ENCODE assay signal across 10 cellular contexts in genomic region chr22:24894998-24895397, GRCh38. TPM values are rescaled to one million over a fixed set of nuclear protein-coding genes. Genes with fewer than 3 reads are reported as not detected.
A peak's percentile ranks its signal among the peaks of the same experiment; 100 is the strongest.
DNase-seq lines count a peak whose midpoint lies in the region; ATAC-seq and TF ChIP-seq lines count a peak whose summit lies in the region.
"Had no signal": no experiment of that assay in that cellular context is flagged by ENCODE, and none has a peak within 500 bp of the region (broad histone marks: within the 10 kb centered on the region; RNA-seq: fewer than 3 reads in every experiment).

No MANE protein-coding gene starts in this region.

- peak overlapping the region in 2 of 3 experiments; percentile 45 to 76; a peak in 4 of 7 replicates for H3K27ac Mint-ChIP-seq in H9
- no peak overlapping the region for H3K27ac Mint-ChIP-seq in stimulated activated naive CD8-positive, alpha-beta T cell treated with anti-CD3 and anti-CD28 coated beads, Interleukin-15, amount 100 ng/mL, for 72 hours
- H3K27ac Mint-ChIP-seq: stimulated activated naive CD8-positive, alpha-beta T cell treated with anti-CD3 and anti-CD28 coated beads, Interleukin-15, Interleukin-2, amounts not matched to agents 100 ng/mL and 50 ng/mL, for 24 hours had no signal

- DNase-seq in H9 (no peak), SK-N-SH (peak; percentile 85), left ventricle myocardium inferior (peak; percentile 80), middle frontal gyrus (ENCODE audit: extremely low spot score, low spot score) (no peak), GM19238 (ENCODE audit: insufficient read length, low spot score) (no peak), germinal center (ENCODE audit: low spot score) (no peak)
- DNase-seq in stimulated activated naive CD8-positive, alpha-beta T cell treated with anti-CD3 and anti-CD28 coated beads, Interleukin-15, amount 100 ng/mL, for 72 hours = no peak

- H4K5ac ChIP-seq in H9 (ENCODE audit: insufficient read length, low read depth, low read length) = no peak overlapping the region

- no peaks in the 10 kb centered on the region for H3K9me2 ChIP-seq in SK-N-SH

- peak in 1 of 2 experiments; percentile 42; a peak in 1 of 4 replicates for TF ChIP-seq EP300 in SK-N-SH (IDR thresholded peaks at IDR 0.05; ENCODE audit: borderline replicate concordance in 1 of 2, low read depth in 1 of 2, low read length in 1 of 2)

- H2BK5ac ChIP-seq in H9 (ENCODE audit: insufficient read length, low read length) = no peak overlapping the region

- H3K4me2 ChIP-seq in H9 (ENCODE audit: insufficient read depth, insufficient read length, low read length) (no peak overlapping the region), SK-N-SH (peak overlapping the region; percentile 66)

- H2AK5ac ChIP-seq in H9 (ENCODE audit: insufficient read length, low read length) = no peak overlapping the region

- H3K27me3 Mint-ChIP-seq in H9 (ENCODE audit: low read depth) = no peaks in the 10 kb centered on the region
- peaks cover 8% of the 10 kb centered on the region for H3K27me3 Mint-ChIP-seq in stimulated activated naive CD8-positive, alpha-beta T cell treated with anti-CD3 and anti-CD28 coated beads, Interleukin-15, amount 100 ng/mL, for 72 hours
- H3K27me3 Mint-ChIP-seq: stimulated activated naive CD8-positive, alpha-beta T cell treated with anti-CD3 and anti-CD28 coated beads, Interleukin-15, Interleukin-2, amounts not matched to agents 100 ng/mL and 50 ng/mL, for 24 hours had no signal

- H3K56ac ChIP-seq in H9 (ENCODE audit: insufficient read length, low read depth, low read length) = no peak overlapping the region

- H3K27me3 ChIP-seq in H9 (ENCODE audit: insufficient read depth, low read length) (no peaks in the 10 kb centered on the region), SK-N-SH (ENCODE audit: insufficient read depth) (no peaks in the 10 kb centered on the region; the same call in 1 of the 2 replicates), left ventricle myocardium inferior (ENCODE audit: low read depth) (no peaks in the 10 kb centered on the region), skeletal muscle tissue (ENCODE audit: control insufficient read depth in 3 of 3, insufficient read depth in 3 of 3, low read length in 3 of 3) (peaks cover 0 to 3% (median 0%) of the 10 kb centered on the region in 3 donors)

- peaks cover 0 to 4% of the 10 kb centered on the region in 2 experiments; a peak in 1 of 5 replicates for H3K9me3 Mint-ChIP-seq in H9
- no peaks in the 10 kb centered on the region for H3K9me3 Mint-ChIP-seq in stimulated activated naive CD8-positive, alpha-beta T cell treated with anti-CD3 and anti-CD28 coated beads, Interleukin-15, amount 100 ng/mL, for 72 hours
- H3K9me3 Mint-ChIP-seq: central memory CD8-positive, alpha-beta T cell; stimulated activated naive CD8-positive, alpha-beta T cell treated with anti-CD3 and anti-CD28 coated beads, Interleukin-15, Interleukin-2, amounts not matched to agents 100 ng/mL and 50 ng/mL, for 24 hours had no signal

- no peak overlapping the region for H2BK15ac ChIP-seq in H9 (ENCODE audit: low read depth, low read length)

- no peak overlapping the region for H2BK12ac ChIP-seq in H9 (ENCODE audit: insufficient read length, low read depth, low read length)

- no peak overlapping the region for H3K23ac ChIP-seq in H9 (ENCODE audit: insufficient read length, low read depth, low read length)

- H3K4me1 Mint-ChIP-seq in H9 = peaks cover 22 to 27% of the 10 kb centered on the region in 2 experiments
- H3K4me1 Mint-ChIP-seq in stimulated activated naive CD8-positive, alpha-beta T cell treated with anti-CD3 and anti-CD28 coated beads, Interleukin-15, amount 100 ng/mL, for 72 hours = no peaks in the 10 kb centered on the region
- H3K4me1 Mint-ChIP-seq: central memory CD8-positive, alpha-beta T cell had no signal

- H3K36me3 ChIP-seq in SK-N-SH (replicated peaks in 1 of 2; ENCODE audit: control insufficient read depth in 1 of 2, insufficient read depth in 2 of 2, low read length in 1 of 2) (no peaks in the 10 kb centered on the region), left ventricle myocardium inferior (peaks cover 6% of the 10 kb centered on the region), skeletal muscle tissue (ENCODE audit: control insufficient read depth in 3 of 3, insufficient read depth in 3 of 3, low read length in 3 of 3) (no peaks in the 10 kb centered on the region)

- intact Hi-C loops in left ventricle myocardium inferior (cut with micrococcal nuclease) = no loop called here

- H3T11ph ChIP-seq in H9 (ENCODE audit: low read length) = no peak overlapping the region

- TF ChIP-seq CTCF in H9 (conservative IDR thresholded peaks at IDR 0.05) (no peak), SK-N-SH (IDR thresholded peaks at IDR 0.05) (no peak), left ventricle myocardium inferior (IDR thresholded peaks at IDR 0.05; ENCODE audit: borderline replicate concordance) (no peak)

- H3K4me1 ChIP-seq in H9 (ENCODE audit: insufficient read depth, low read length) (peaks cover 6% of the 10 kb centered on the region; the same call in 1 of the 2 replicates), SK-N-SH (ENCODE audit: control insufficient read depth in 1 of 2, insufficient read depth in 2 of 2, low read depth in 1 of 2, low read length in 1 of 2) (peaks cover 5 to 19% of the 10 kb centered on the region in 2 experiments; a peak in 3 of 4 replicates), left ventricle myocardium inferior (peaks cover 20% of the 10 kb centered on the region), skeletal muscle tissue (ENCODE audit: control insufficient read depth in 3 of 3, insufficient read depth in 3 of 3, low read length in 3 of 3) (peaks cover 15 to 19% (median 15%) of the 10 kb centered on the region in 3 donors)

- ATAC-seq in stimulated activated naive CD8-positive, alpha-beta T cell treated with anti-CD3 and anti-CD28 coated beads, Interleukin-15, amount 100 ng/mL, for 72 hours = no peak

- H3K14ac ChIP-seq in H9 (ENCODE audit: insufficient read depth, low read length) = 0 out of 2 replicates have a peak overlapping the region, but pooled peaks have one; percentile 22

- H3K79me2 ChIP-seq in H9 (ENCODE audit: insufficient read depth, low read length) = no peaks in the 10 kb centered on the region
- H3K79me2 ChIP-seq in SK-N-SH (ENCODE audit: insufficient read depth) = no peaks in the 10 kb centered on the region

- peak overlapping the region in 1 of 2 experiments; percentile 47; a peak in 2 of 4 replicates for H3K4me3 ChIP-seq in SK-N-SH (ENCODE audit: low read depth in 2 of 2, low read length in 1 of 2)
- peak overlapping the region; percentile 40 for H3K4me3 ChIP-seq in left ventricle myocardium inferior
- peak overlapping the region; percentile 11 to 54 (median 50) for H3K4me3 ChIP-seq in skeletal muscle tissue (ENCODE audit: low read length in 3 of 3)

- no peak overlapping the region for H3K4ac ChIP-seq in H9 (ENCODE audit: low read depth, low read length)

- no peak overlapping the region for H4K91ac ChIP-seq in H9 (ENCODE audit: insufficient read length, low read depth, low read length)

- no peak overlapping the region for H2BK20ac ChIP-seq in H9 (ENCODE audit: low read depth, low read length, poor library complexity, severe bottlenecking)

- TF ChIP-seq RAD21 in SK-N-SH (IDR thresholded peaks at IDR 0.05; ENCODE audit: low read length) = no peak

- H3K4me3 Mint-ChIP-seq in H9 = no peak overlapping the region
- H3K4me3 Mint-ChIP-seq in stimulated activated naive CD8-positive, alpha-beta T cell treated with anti-CD3 and anti-CD28 coated beads, Interleukin-15, amount 100 ng/mL, for 72 hours = no peak overlapping the region
- H3K4me3 Mint-ChIP-seq: central memory CD8-positive, alpha-beta T cell; stimulated activated naive CD8-positive, alpha-beta T cell treated with anti-CD3 and anti-CD28 coated beads, Interleukin-15, Interleukin-2, amounts not matched to agents 100 ng/mL and 50 ng/mL, for 24 hours had no signal

- no peak overlapping the region for H3K9ac ChIP-seq in H9 (ENCODE audit: extremely low read depth, insufficient read length, low read length)
- no peak overlapping the region for H3K9ac ChIP-seq in SK-N-SH
- H3K9ac ChIP-seq in skeletal muscle tissue (ENCODE audit: low read depth in 1 of 3, low read length in 3 of 3) = peak overlapping the region in 2 of 3 donors; percentile 20 to 63

- H3K23me2 ChIP-seq in H9 (ENCODE audit: insufficient read length, low read depth, low read length, poor library complexity, severe bottlenecking) = no peaks in the 10 kb centered on the region

- H3K9me3 ChIP-seq in H9 (ENCODE audit: control insufficient read depth, low read depth, low read length) (no peaks in the 10 kb centered on the region), SK-N-SH (no peaks in the 10 kb centered on the region), left ventricle myocardium inferior (replicated peaks) (no peaks in the 10 kb centered on the region), skeletal muscle tissue (ENCODE audit: control insufficient read depth in 3 of 3, low read length in 3 of 3) (no peaks in the 10 kb centered on the region)

- H2BK120ac ChIP-seq in H9 (ENCODE audit: low read depth, low read length, poor library complexity, severe bottlenecking) = no peak overlapping the region

- H4K8ac ChIP-seq in H9 (replicated peaks; ENCODE audit: insufficient read length, low read depth, low read length) = no peak overlapping the region

- POLR2A ChIA-PET in SK-N-SH (lab: Yijun Ruan, JAX) = interaction anchor here (0.6 kb wide), 1 partner anchor 450 kb away, joined by 3 read pairs; no protein-coding TSS in a partner anchor

- H3K27ac ChIP-seq in H9 (ENCODE audit: insufficient read length, low read depth, low read length) = no peak overlapping the region
- H3K27ac ChIP-seq in SK-N-SH (ENCODE audit: low read depth in 2 of 2, low read length in 1 of 2) = peak overlapping the region; percentile 76 to 94
- H3K27ac ChIP-seq in left ventricle myocardium inferior (replicated peaks) = peak overlapping the region; percentile 90
- peak overlapping the region; percentile 86 for H3K27ac ChIP-seq in skeletal muscle tissue (ENCODE audit: low read depth, low read length)

- no peak overlapping the region for H3K18ac ChIP-seq in H9 (ENCODE audit: insufficient read length, low read depth, low read length)

- no peaks in the 10 kb centered on the region for H3K79me1 ChIP-seq in H9 (ENCODE audit: insufficient read depth, low read depth, low read length, poor library complexity, severe bottlenecking)

- H4K20me1 ChIP-seq in H9 (ENCODE audit: control insufficient read depth, insufficient read depth, insufficient read length) = no peaks in the 10 kb centered on the region
- no peaks in the 10 kb centered on the region for H4K20me1 ChIP-seq in SK-N-SH (ENCODE audit: insufficient read depth)

- peaks cover 10% of the 10 kb centered on the region for H3F3A ChIP-seq in SK-N-SH (replicated peaks; ENCODE audit: insufficient read depth)

- WGBS in H9 (ENCODE audit: extremely low coverage, insufficient read length, low lambda C conversion rate) = no CpG with 5 or more reads among the region's 7 CpGs
- WGBS in SK-N-SH (ENCODE audit: low lambda C conversion rate) = 15% methylated on average over 7 of the region's 7 CpGs

- CTCF ChIA-PET in SK-N-SH (lab: Yijun Ruan, JAX) = interaction anchor here (0.9 to 2.6 kb wide), 6 partner anchors 15 to 127 kb away, joined by 3 to 14 read pairs (median 6); no protein-coding TSS in a partner anchor

- H2AFZ ChIP-seq in H9 (ENCODE audit: low read length) (no peak overlapping the region), SK-N-SH (ENCODE audit: low read depth) (peak overlapping the region; percentile 67; the same call in 1 of the 2 replicates)

- H3K36me3 Mint-ChIP-seq in H9 (ENCODE audit: insufficient read depth in 1 of 3, low read depth in 3 of 3) = peaks cover 4 to 22% (median 16%) of the 10 kb centered on the region in 3 experiments; a peak in 6 of 7 replicates

RNA-seq across cellular contexts. Expression of gene LHFPL7, which starts 51.5 kb away (rescaled TPM):
- total RNA-seq in H9 (2021) = not detected in 2 replicates
- not detected in 2 replicates for polyA plus RNA-seq in SK-N-SH (2012; rRNA removed)
- polyA plus RNA-seq in SK-N-SH (2012; cell fraction: cytosol; rRNA removed) = not detected in 2 replicates
- polyA plus RNA-seq in SK-N-SH (2012; cell fraction: nucleus; rRNA removed) = not detected in 2 replicates
- not detected for total RNA-seq in left ventricle myocardium inferior
- not detected for total RNA-seq in skeletal muscle tissue

RNA-seq across cellular contexts. Expression of gene KIAA1671, which starts 57.5 kb away (rescaled TPM):
- total RNA-seq in H9 (2021) (20.7 and 22.6 TPM in 2 replicates), left ventricle myocardium inferior (12.2 TPM), skeletal muscle tissue (11.5 TPM)
- 7.0 and 7.4 TPM in 2 replicates for polyA plus RNA-seq in SK-N-SH (2012; rRNA removed)
- polyA plus RNA-seq in SK-N-SH (2012; cell fraction: cytosol; rRNA removed) = 5.4 and 6.5 TPM in 2 replicates
- polyA plus RNA-seq in SK-N-SH (2012; cell fraction: nucleus; rRNA removed) = 7.3 and 11.2 TPM in 2 replicates

Comparison
In these comparisons a context has a peak if more than half of its experiments do, and no peak if none do; other contexts are left out.
1. DNase-seq: peak in SK-N-SH (single experiment) and left ventricle myocardium inferior (single experiment); none in H9 (single experiment), middle frontal gyrus (single experiment), GM19238 (single experiment), stimulated activated naive CD8-positive, alpha-beta T cell treated with anti-CD3 and anti-CD28 coated beads, Interleukin-15, amount 100 ng/mL, for 72 hours (0 of 2) and germinal center (single experiment).
2. H3K9ac ChIP-seq: peak in skeletal muscle tissue (2 of 3); none in H9 (single experiment) and SK-N-SH (single experiment).
3. H3K27ac Mint-ChIP-seq: peak in H9 (2 of 3); none in stimulated activated naive CD8-positive, alpha-beta T cell treated with anti-CD3 and anti-CD28 coated beads, Interleukin-15, amount 100 ng/mL, for 72 hours (0 of 2).